In the genomic region with DNA sequence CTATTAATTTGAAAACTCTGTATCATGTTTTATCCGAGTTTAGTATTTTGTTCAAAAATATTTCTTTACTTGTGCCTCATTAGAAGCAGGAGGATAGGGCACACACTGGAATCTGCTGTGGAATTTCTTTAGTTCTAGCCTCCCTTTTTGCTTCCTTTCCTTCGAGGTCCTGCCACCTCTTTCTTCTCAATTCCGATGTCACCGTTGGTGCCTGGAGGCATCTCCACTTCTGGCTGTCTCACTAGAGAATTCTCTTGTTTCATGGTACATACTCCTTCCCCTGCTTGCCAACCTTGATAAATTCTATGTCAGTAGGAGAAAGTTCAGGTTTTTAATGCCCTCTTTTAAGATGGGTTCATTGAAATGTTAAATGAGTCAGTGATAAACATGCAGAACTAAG, we compare ENCODE assay signal across 24 cellular contexts.
"Had no signal": no experiment of that assay in that cellular context is flagged by ENCODE, and none has a peak within 500 bp of the region (broad histone marks: within the 10 kb centered on the region; RNA-seq: fewer than 3 reads in every experiment).

No MANE protein-coding gene starts in this region.

- H3K4me2 ChIP-seq: KMS-11 had no signal

- H3K9me3 ChIP-seq: SJSA1 had no signal

- H3K27ac ChIP-seq: HL-60, KMS-11, SJSA1, SK-N-MC had no signal

- H3K36me3 ChIP-seq: SJSA1 had no signal

- DNase-seq: Kasumi-1, MM.1S, NCI-H1092 treated with DMSO at 0.1 percent for 48 hours, NCI-H1436, NCI-H187, NCI-H2029, NCI-H2081 treated with DMSO at 0.1 percent for 48 hours, NCI-H2171, NCI-H226, NCI-H446, NCI-H510A, NCI-H524 treated with DMSO at 0.1 percent for 48 hours, NCI-H69, NCI-H774, Right ventricle myocardium superior, RPMI8226, SIG-M5 had no signal

- FAIRE-seq: HTR-8/SVneo, K562, RCC 7860 had no signal

- H3K9ac ChIP-seq: KMS-11 had no signal

- H3K4me3 ChIP-seq: K562, SJSA1, SK-N-MC had no signal

- H3K4me1 ChIP-seq: SJSA1 had no signal

- ATAC-seq: K562 had no signal
